12 cellular contexts compared by ENCODE assay signal in the genomic region with DNA sequence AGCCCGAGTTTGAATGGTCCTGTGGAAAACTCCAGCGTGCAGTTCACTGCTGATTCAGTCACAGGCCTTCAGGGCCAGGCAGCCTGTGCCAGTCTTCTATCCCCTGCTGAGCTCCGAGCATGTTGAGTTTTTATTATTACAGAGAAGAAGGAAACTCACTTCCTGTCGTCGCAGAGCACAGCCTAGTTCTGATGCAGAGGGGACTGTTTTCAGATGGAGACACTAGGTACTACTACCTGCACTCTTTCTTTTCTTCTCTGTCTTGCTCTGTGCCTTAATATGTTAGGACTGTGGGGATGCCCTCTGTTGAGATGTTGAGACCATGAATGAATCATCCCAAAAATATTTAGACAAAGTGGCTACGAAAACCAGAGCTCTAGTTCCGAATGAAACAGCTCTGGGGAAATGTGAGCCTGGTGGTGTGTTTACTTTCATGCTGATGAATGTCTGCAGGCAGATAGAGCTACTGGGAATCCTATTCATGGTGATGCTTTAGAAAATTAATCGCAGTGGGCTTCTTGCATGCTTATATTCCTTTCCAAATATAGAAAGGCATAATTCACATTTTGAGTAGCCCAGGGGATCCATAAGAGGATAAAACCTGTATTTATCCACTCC. TPM values are rescaled to one million over a fixed set of nuclear protein-coding genes. Genes with fewer than 3 reads are reported as not detected.
DNase-seq lines count a peak whose midpoint lies in the region; ATAC-seq, FAIRE-seq and TF ChIP-seq lines count a peak whose summit lies in the region.
"Had no signal": no experiment of that assay in that cellular context is flagged by ENCODE, and none has a peak within 500 bp of the region (broad histone marks: within the 10 kb centered on the region; RNA-seq: fewer than 3 reads in every experiment).

No MANE protein-coding gene starts in this region.

- no peak for TF ChIP-seq CTCF in activated CD8-positive, alpha-beta T cell treated with anti-CD3 and anti-CD28 coated beads for 36 hours (IDR thresholded peaks at IDR 0.05)
- TF ChIP-seq CTCF in foreskin keratinocyte (conservative IDR thresholded peaks at IDR 0.05) = no peak

- peaks cover 31% of the 10 kb centered on the region for H3K4me1 Mint-ChIP-seq in activated CD8-positive, alpha-beta T cell treated with anti-CD3 and anti-CD28 coated beads, Interleukin-2, amount 10 ng/mL, durations not matched to agents 7 days and 5 days (ENCODE audit: low read depth)
- H3K4me1 Mint-ChIP-seq in activated CD8-positive, alpha-beta T cell treated with anti-CD3 and anti-CD28 coated beads for 36 hours (ENCODE audit: low read depth) = peaks cover 24% of the 10 kb centered on the region
- peaks cover 17% of the 10 kb centered on the region for H3K4me1 Mint-ChIP-seq in activated T-cell treated with anti-CD3 and anti-CD28 coated beads, Interleukin-2, amount 50 U/mL, for 72 hours (ENCODE audit: low read depth)

- peak overlapping the region; percentile 23; the same call in 1 of the 2 replicates for H3K27ac ChIP-seq in SJSA1
- no peak overlapping the region for H3K27ac ChIP-seq in foreskin keratinocyte
- H3K27ac ChIP-seq: BLaER1 had no signal

- H3K36me3 Mint-ChIP-seq in activated CD8-positive, alpha-beta T cell treated with anti-CD3 and anti-CD28 coated beads, Interleukin-2, amount 10 ng/mL, durations not matched to agents 7 days and 5 days (ENCODE audit: low read depth) = peaks cover 16% of the 10 kb centered on the region
- peaks cover 13% of the 10 kb centered on the region for H3K36me3 Mint-ChIP-seq in activated CD8-positive, alpha-beta T cell treated with anti-CD3 and anti-CD28 coated beads for 36 hours (ENCODE audit: low read depth)
- H3K36me3 Mint-ChIP-seq in activated T-cell treated with anti-CD3 and anti-CD28 coated beads, Interleukin-2, amount 50 U/mL, for 72 hours (ENCODE audit: insufficient read depth in 2 of 2) = peaks cover 0 to 1% of the 10 kb centered on the region in 2 donors

- peaks cover 23% of the 10 kb centered on the region for H3K36me3 ChIP-seq in SJSA1

- no peak overlapping the region for H3K4me3 Mint-ChIP-seq in activated CD8-positive, alpha-beta T cell treated with anti-CD3 and anti-CD28 coated beads, Interleukin-2, amount 10 ng/mL, durations not matched to agents 7 days and 5 days
- H3K4me3 Mint-ChIP-seq in activated CD8-positive, alpha-beta T cell treated with anti-CD3 and anti-CD28 coated beads for 36 hours = no peak overlapping the region
- no peak overlapping the region for H3K4me3 Mint-ChIP-seq in activated T-cell treated with anti-CD3 and anti-CD28 coated beads, Interleukin-2, amount 50 U/mL, for 72 hours
- H3K4me3 Mint-ChIP-seq: activated naive CD8-positive, alpha-beta T cell treated with anti-CD3 and anti-CD28 coated beads, Interleukin-2, amount 10 ng/mL, durations not matched to agents 7 days and 5 days had no signal

- CTCF ChIA-PET in activated CD8-positive, alpha-beta T cell treated with anti-CD3 and anti-CD28 coated beads, Interleukin-2, amount 10 ng/mL, durations not matched to agents 7 days and 5 days (lab: Charles Lee) = interaction anchor here (1.5 kb wide), 1 partner anchor 23 kb away, joined by 3 read pairs; no protein-coding TSS in a partner anchor
- CTCF ChIA-PET in activated CD8-positive, alpha-beta T cell treated with anti-CD3 and anti-CD28 coated beads for 36 hours (lab: Charles Lee) = interaction anchor here (0.7 kb wide), 1 partner anchor 49 kb away, joined by 3 read pairs; no protein-coding TSS in a partner anchor

- no peak for TF ChIP-seq POLR2A in GM12891 (IDR thresholded peaks at IDR 0.05; ENCODE audit: low read depth, low read length)

- no peak for ATAC-seq in activated CD8-positive, alpha-beta T cell treated with anti-CD3 and anti-CD28 coated beads, Interleukin-2, amount 10 ng/mL, durations not matched to agents 7 days and 5 days
- ATAC-seq in activated CD8-positive, alpha-beta T cell treated with anti-CD3 and anti-CD28 coated beads for 36 hours = no peak
- ATAC-seq in foreskin keratinocyte (no peak), GM18502 (IDR thresholded peaks at IDR 0.05; ENCODE audit: poor library complexity, unreplicated experiment) (no peak)
- ATAC-seq in activated T-cell treated with anti-CD3 and anti-CD28 coated beads, Interleukin-2, amount 50 U/mL, for 72 hours (replicated peaks in 1 of 2) = no peak
- ATAC-seq: left colon had no signal

- H3K27me3 ChIP-seq in SJSA1 (replicated peaks) (no peaks in the 10 kb centered on the region), foreskin keratinocyte (no peaks in the 10 kb centered on the region)
- H3K27me3 ChIP-seq: BLaER1 had no signal

- H3K27ac Mint-ChIP-seq in activated CD8-positive, alpha-beta T cell treated with anti-CD3 and anti-CD28 coated beads, Interleukin-2, amount 10 ng/mL, durations not matched to agents 7 days and 5 days = peak overlapping the region; percentile 32
- no peak overlapping the region for H3K27ac Mint-ChIP-seq in activated CD8-positive, alpha-beta T cell treated with anti-CD3 and anti-CD28 coated beads for 36 hours
- H3K27ac Mint-ChIP-seq in activated T-cell treated with anti-CD3 and anti-CD28 coated beads, Interleukin-2, amount 50 U/mL, for 72 hours = no peak overlapping the region

- FAIRE-seq in GM12891 (lab: Jason Lieb, UNC) = no peak

- no peaks in the 10 kb centered on the region for H3K9me3 ChIP-seq in SJSA1 (replicated peaks)
- H3K9me3 ChIP-seq: BLaER1 had no signal

- H3K27me3 Mint-ChIP-seq in activated CD8-positive, alpha-beta T cell treated with anti-CD3 and anti-CD28 coated beads, Interleukin-2, amount 10 ng/mL, durations not matched to agents 7 days and 5 days (ENCODE audit: low read depth) = no peaks in the 10 kb centered on the region
- no peaks in the 10 kb centered on the region for H3K27me3 Mint-ChIP-seq in activated CD8-positive, alpha-beta T cell treated with anti-CD3 and anti-CD28 coated beads for 36 hours
- H3K27me3 Mint-ChIP-seq in activated T-cell treated with anti-CD3 and anti-CD28 coated beads, Interleukin-2, amount 50 U/mL, for 72 hours (ENCODE audit: low read depth) = no peaks in the 10 kb centered on the region
- H3K27me3 Mint-ChIP-seq: activated naive CD8-positive, alpha-beta T cell treated with anti-CD3 and anti-CD28 coated beads, Interleukin-2, amount 10 ng/mL, durations not matched to agents 7 days and 5 days had no signal

- H3K9me3 Mint-ChIP-seq in activated CD8-positive, alpha-beta T cell treated with anti-CD3 and anti-CD28 coated beads, Interleukin-2, amount 10 ng/mL, durations not matched to agents 7 days and 5 days (ENCODE audit: insufficient read depth) = no peaks in the 10 kb centered on the region
- H3K9me3 Mint-ChIP-seq in activated CD8-positive, alpha-beta T cell treated with anti-CD3 and anti-CD28 coated beads for 36 hours = no peaks in the 10 kb centered on the region
- H3K9me3 Mint-ChIP-seq in activated T-cell treated with anti-CD3 and anti-CD28 coated beads, Interleukin-2, amount 50 U/mL, for 72 hours = no peaks in the 10 kb centered on the region
- H3K9me3 Mint-ChIP-seq: activated naive CD8-positive, alpha-beta T cell treated with anti-CD3 and anti-CD28 coated beads, Interleukin-2, amount 10 ng/mL, durations not matched to agents 7 days and 5 days had no signal

- no peak for DNase-seq in activated CD8-positive, alpha-beta T cell treated with anti-CD3 and anti-CD28 coated beads, Interleukin-2, amount 10 ng/mL, durations not matched to agents 7 days and 5 days
- DNase-seq in activated CD8-positive, alpha-beta T cell treated with anti-CD3 and anti-CD28 coated beads for 36 hours = no peak
- peak; percentile 56 to 76 for DNase-seq in SJSA1 (ENCODE audit: low read depth in 1 of 2, low spot score in 2 of 2)
- DNase-seq in foreskin keratinocyte = peak; percentile 10 to 33
- DNase-seq in NCI-H1694 (lab: John Stamatoyannopoulos, UW) = no peak
- DNase-seq in activated T-cell treated with anti-CD3 and anti-CD28 coated beads, Interleukin-2, amount 50 U/mL, for 72 hours = no peak
- DNase-seq in GM12891 (ENCODE audit: insufficient read length, low spot score) = no peak
- DNase-seq: activated naive CD8-positive, alpha-beta T cell treated with anti-CD3 and anti-CD28 coated beads, Interleukin-2, amount 10 ng/mL, durations not matched to agents 7 days and 5 days; left colon; stimulated activated CD4-positive, alpha-beta T cell treated with anti-CD3 and anti-CD28 coated beads, Interleukin-4, amount 100 ng/mL, for 4 hours had no signal

- POLR2A ChIA-PET in activated CD8-positive, alpha-beta T cell treated with anti-CD3 and anti-CD28 coated beads, Interleukin-2, amount 10 ng/mL, durations not matched to agents 7 days and 5 days (lab: Charles Lee) = no interaction called here
- POLR2A ChIA-PET in activated CD8-positive, alpha-beta T cell treated with anti-CD3 and anti-CD28 coated beads for 36 hours (lab: Charles Lee) = no interaction called here

- intact Hi-C loops in activated CD8-positive, alpha-beta T cell treated with anti-CD3 and anti-CD28 coated beads for 36 hours (cut with micrococcal nuclease) = loop anchor here (10.0 kb wide), 1 partner anchor 395 kb away; no protein-coding TSS in a partner anchor

- peaks cover 20% of the 10 kb centered on the region for H3K4me1 ChIP-seq in SJSA1 (replicated peaks)
- H3K4me1 ChIP-seq in foreskin keratinocyte = no peaks in the 10 kb centered on the region

- H3K4me3 ChIP-seq in SJSA1 = no peak overlapping the region
- H3K4me3 ChIP-seq: BLaER1 had no signal

RNA-seq across cellular contexts. Expression of a gene that starts 29.6 kb away (rescaled TPM):
- 10 to 100 TPM; 28.7 to 32.6 TPM for total RNA-seq in activated CD8-positive, alpha-beta T cell treated with anti-CD3 and anti-CD28 coated beads, Interleukin-2, amount 10 ng/mL, durations not matched to agents 7 days and 5 days
- 10 to 100 TPM; 23.7 to 24.2 TPM for total RNA-seq in activated CD8-positive, alpha-beta T cell treated with anti-CD3 and anti-CD28 coated beads for 36 hours
- total RNA-seq in SJSA1 (2014; rRNA removed; shearing (Covaris generic)) = 68.8 and 78.5 TPM in 2 replicates
- 24.8 and 31.8 TPM in 2 replicates for total RNA-seq in foreskin keratinocyte
- 15.2 and 17.2 TPM in 2 replicates for polyA plus RNA-seq in foreskin keratinocyte
- 10 to 100 TPM in 1 of 2 donors, 1 to 10 TPM in 1; 9.9 to 18.5 TPM for total RNA-seq in activated T-cell treated with anti-CD3 and anti-CD28 coated beads, Interleukin-2, amount 50 U/mL, for 72 hours
- 15.2 TPM for polyA plus RNA-seq in GM12891 (2012; ENCODE audit: low read depth, missing spikeins)

RNA-seq across cellular contexts. Expression of a gene that starts 42.2 kb away (rescaled TPM):
- total RNA-seq in activated CD8-positive, alpha-beta T cell treated with anti-CD3 and anti-CD28 coated beads, Interleukin-2, amount 10 ng/mL, durations not matched to agents 7 days and 5 days = not detected
- total RNA-seq in activated CD8-positive, alpha-beta T cell treated with anti-CD3 and anti-CD28 coated beads for 36 hours = not detected
- total RNA-seq in SJSA1 (2014; rRNA removed; shearing (Covaris generic)) = 0.03 TPM in 1 of 2 replicates, not detected in the other
- not detected in 2 replicates for total RNA-seq in foreskin keratinocyte
- polyA plus RNA-seq in foreskin keratinocyte = not detected in 2 replicates
- total RNA-seq in activated T-cell treated with anti-CD3 and anti-CD28 coated beads, Interleukin-2, amount 50 U/mL, for 72 hours = not detected
- not detected for polyA plus RNA-seq in GM12891 (2012; ENCODE audit: low read depth, missing spikeins)
- total RNA-seq: activated naive CD8-positive, alpha-beta T cell treated with anti-CD3 and anti-CD28 coated beads, Interleukin-2, amount 10 ng/mL, durations not matched to agents 7 days and 5 days had no signal

RNA-seq across cellular contexts. Expression of a gene that starts 45.5 kb away (rescaled TPM):
- total RNA-seq in activated CD8-positive, alpha-beta T cell treated with anti-CD3 and anti-CD28 coated beads, Interleukin-2, amount 10 ng/mL, durations not matched to agents 7 days and 5 days = not detected
- total RNA-seq in activated CD8-positive, alpha-beta T cell treated with anti-CD3 and anti-CD28 coated beads for 36 hours = not detected
- not detected in 2 replicates for total RNA-seq in SJSA1 (2014; rRNA removed; shearing (Covaris generic))
- total RNA-seq in foreskin keratinocyte = not detected in 2 replicates
- polyA plus RNA-seq in foreskin keratinocyte = not detected in 2 replicates
- not detected for total RNA-seq in activated T-cell treated with anti-CD3 and anti-CD28 coated beads, Interleukin-2, amount 50 U/mL, for 72 hours
- polyA plus RNA-seq in GM12891 (2012; ENCODE audit: low read depth, missing spikeins) = not detected
- total RNA-seq: activated naive CD8-positive, alpha-beta T cell treated with anti-CD3 and anti-CD28 coated beads, Interleukin-2, amount 10 ng/mL, durations not matched to agents 7 days and 5 days had no signal

Comparison
In these comparisons a context has a peak if more than half of its experiments do, and no peak if none do; other contexts are left out.
1. DNase-seq: peak in SJSA1 (2 of 2) and foreskin keratinocyte (2 of 2); none in activated CD8-positive, alpha-beta T cell treated with anti-CD3 and anti-CD28 coated beads, Interleukin-2, amount 10 ng/mL, durations not matched to agents 7 days and 5 days (single experiment), activated CD8-positive, alpha-beta T cell treated with anti-CD3 and anti-CD28 coated beads for 36 hours (single experiment), NCI-H1694 (single experiment), activated T-cell treated with anti-CD3 and anti-CD28 coated beads, Interleukin-2, amount 50 U/mL, for 72 hours (0 of 2) and GM12891 (single experiment).